ENCODE assay signal across 9 cellular contexts in genomic region chr2:70118798-70119454, GRCh38. TPM values are rescaled to one million over a fixed set of nuclear protein-coding genes. Genes with fewer than 3 reads are reported as not detected.
A peak's percentile ranks its signal among the peaks of the same experiment; 100 is the strongest.
DNase-seq lines count a peak whose midpoint lies in the region; ATAC-seq, FAIRE-seq and TF ChIP-seq lines count a peak whose summit lies in the region.
"Had no signal": no experiment of that assay in that cellular context is flagged by ENCODE, and none has a peak within 500 bp of the region (broad histone marks: within the 10 kb centered on the region; RNA-seq: fewer than 3 reads in every experiment).

No MANE protein-coding gene starts in this region.

- DNase-seq in heart right ventricle, result no peak
- DNase-seq in Right ventricle myocardium inferior (ENCODE audit: missing footprints), result no peak
- peak; percentile 29 for DNase-seq in UCSD-AML1 (lab: John Stamatoyannopoulos, UW; ENCODE audit: unreplicated experiment)
- DNase-seq in kidney, result peak; percentile 29
- no peak for DNase-seq in type B pancreatic cell (ENCODE audit: extremely low spot score, unreplicated experiment)
- DNase-seq in NCI-H226, result no peak

- peak overlapping the region; percentile 68 for H3K4me3 Mint-ChIP-seq in type B pancreatic cell

- H3K9me3 ChIP-seq in heart right ventricle, result no peaks in the 10 kb centered on the region
- no peaks in the 10 kb centered on the region for H3K9me3 ChIP-seq in kidney (ENCODE audit: control insufficient read depth in 1 of 2, low read length in 2 of 2)

- H3K36me3 Mint-ChIP-seq in type B pancreatic cell, result no peaks in the 10 kb centered on the region

- H3K27ac Mint-ChIP-seq in type B pancreatic cell, result peak overlapping the region; percentile 55

- H3K9me3 Mint-ChIP-seq in type B pancreatic cell, result no peaks in the 10 kb centered on the region

- no peaks in the 10 kb centered on the region for H3K27me3 ChIP-seq in heart right ventricle

- H3K4me1 ChIP-seq in heart right ventricle, result peaks cover 8 to 71% (median 43%) of the 10 kb centered on the region in 9 donors
- H3K4me1 ChIP-seq in kidney (ENCODE audit: control insufficient read depth in 1 of 2, insufficient read depth in 1 of 2, low read depth in 1 of 2, low read length in 2 of 2), result peaks cover 10 to 32% of the 10 kb centered on the region in 2 donors

- 43 to 48% methylated on average over 4 of the region's 4 CpGs for WGBS in heart right ventricle, 2 donors

- H3K36me3 ChIP-seq in heart right ventricle (no peaks in the 10 kb centered on the region), kidney (ENCODE audit: control insufficient read depth in 1 of 2, insufficient read depth in 2 of 2, low read length in 2 of 2) (no peaks in the 10 kb centered on the region)

- H3K27ac ChIP-seq in heart right ventricle (peak overlapping the region in 9 of 10 donors; percentile 5 to 88 (median 61)), kidney (ENCODE audit: low read depth in 2 of 2, low read length in 2 of 2) (no peak overlapping the region)
- H3K27ac ChIP-seq: epithelial cell of prostate had no signal

- H3K4me1 Mint-ChIP-seq in type B pancreatic cell (ENCODE audit: unreplicated experiment), result peaks cover 26% of the 10 kb centered on the region

- TF ChIP-seq CTCF in heart right ventricle (IDR thresholded peaks at IDR 0.05), result no peak
- no peak for TF ChIP-seq CTCF in kidney (IDR thresholded peaks at IDR 0.05; ENCODE audit: borderline replicate concordance, extremely low read depth, insufficient read depth)
- TF ChIP-seq CTCF in type B pancreatic cell (conservative IDR thresholded peaks at IDR 0.05), result no peak

- intact Hi-C loops in heart right ventricle (cut with DNase I) (no loop called here), Right ventricle myocardium inferior (cut with DNase I) (no loop called here), kidney (cut with DNase I) (no loop called here)

- H3K4me3 ChIP-seq in heart right ventricle, result no peak overlapping the region
- H3K4me3 ChIP-seq in kidney (ENCODE audit: low read length in 2 of 2), result no peak overlapping the region

- no peak for FAIRE-seq in kidney (lab: Jason Lieb, UNC)

- peak overlapping the region in 1 of 2 donors; percentile 1 for H3K9ac ChIP-seq in kidney (ENCODE audit: low read length in 2 of 2)

- ATAC-seq in heart right ventricle (peak in 2 of 8 donors; percentile 9 to 19), Right ventricle myocardium inferior (no peak), HG02763 (IDR thresholded peaks at IDR 0.05; ENCODE audit: unreplicated experiment) (no peak), GM18858 (IDR thresholded peaks at IDR 0.05; ENCODE audit: unreplicated experiment) (no peak)

- H3K27me3 Mint-ChIP-seq in type B pancreatic cell, result no peaks in the 10 kb centered on the region

RNA-seq across cellular contexts. Expression of gene PCBP1, which starts 31.6 kb away (rescaled TPM):
- total RNA-seq in heart right ventricle, result 100 to 1,000 TPM; 197 to 275 (median 219) TPM
- polyA plus RNA-seq in heart right ventricle, result 100 to 1,000 TPM; 237 to 288 TPM
- total RNA-seq in Right ventricle myocardium inferior, result 203 TPM
- total RNA-seq in kidney, result 298 TPM
- 224 TPM for polyA plus RNA-seq in kidney (ENCODE audit: insufficient read depth, low read depth, low replicate concordance)
- 316 and 349 TPM in 2 replicates for total RNA-seq in type B pancreatic cell (ENCODE audit: low replicate concordance)

Comparison
In these comparisons a context has a peak if more than half of its experiments do, and no peak if none do; other contexts are left out.
1. DNase-seq: peak in UCSD-AML1 (single experiment) and kidney (single experiment); none in heart right ventricle (0 of 2), Right ventricle myocardium inferior (single experiment), type B pancreatic cell (single experiment) and NCI-H226 (single experiment).
2. H3K27ac ChIP-seq: peak in heart right ventricle (9 of 10); none in kidney (0 of 2).